In the genomic region with DNA sequence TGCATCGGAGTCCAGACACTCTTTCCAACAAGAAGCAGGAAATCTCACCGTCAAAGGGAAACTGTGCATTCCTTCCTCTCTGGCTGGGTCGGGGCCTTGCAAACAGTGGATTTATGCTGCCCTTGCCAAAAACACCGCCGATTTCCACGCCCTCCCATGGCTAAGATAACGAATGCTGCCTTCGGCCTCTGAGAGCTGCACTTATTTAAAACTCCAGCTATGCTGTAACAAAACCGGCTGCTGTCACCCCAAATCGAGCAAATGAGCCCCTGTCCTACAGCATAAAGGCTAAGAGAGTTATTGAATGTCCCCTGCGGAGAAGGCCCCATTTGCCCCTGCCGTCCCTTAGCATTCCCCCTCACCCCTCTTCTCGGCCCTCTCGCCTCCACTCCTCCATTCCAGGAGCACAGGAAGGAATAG, we compare ENCODE assay signal across 13 cellular contexts.
DNase-seq lines count a peak whose midpoint lies in the region; TF ChIP-seq lines count a peak whose summit lies in the region.
"Had no signal": no experiment of that assay in that cellular context is flagged by ENCODE, and none has a peak within 500 bp of the region (broad histone marks: within the 10 kb centered on the region; RNA-seq: fewer than 3 reads in every experiment).

No MANE protein-coding gene starts in this region.

- no peak overlapping the region for H3K27ac Mint-ChIP-seq in endodermal cell

- no peak overlapping the region for H4K5ac ChIP-seq in mesendoderm (ENCODE audit: low read length)

- DNase-seq in NOMO-1 treated with DMSO at 0.1 percent for 48 hours (lab: John Stamatoyannopoulos, UW; ENCODE audit: unreplicated experiment) (peak; percentile 41), endodermal cell (peak; percentile 60), mesendoderm (peak; percentile 39), thyroid gland (peak; percentile 57 to 71), caudate nucleus (lab: John Stamatoyannopoulos, UW) (no peak), NCI-H526 treated with DMSO at 0.1 percent for 48 hours (lab: John Stamatoyannopoulos, UW) (no peak), middle frontal gyrus (ENCODE audit: extremely low spot score, low spot score) (no peak), GM10266 (ENCODE audit: extremely low spot score) (no peak)
- DNase-seq: activated CD4-positive, CD25-positive, alpha-beta regulatory T cell treated with anti-CD3 and anti-CD28 coated beads, Interleukin-2, amount 50 U/mL, for 72 hours; activated effector memory CD4-positive, alpha-beta T cell treated with anti-CD3 and anti-CD28 coated beads, Interleukin-2, amount 50 U/mL, for 16 hours; erythroblast; H7; mucosa of descending colon had no signal

- no peaks in the 10 kb centered on the region for H3K79me1 ChIP-seq in mesendoderm (ENCODE audit: low read length)

- H3K18ac ChIP-seq in mesendoderm (ENCODE audit: low read length), result no peak overlapping the region

- H2BK15ac ChIP-seq in mesendoderm (replicated peaks; ENCODE audit: low read depth), result no peak overlapping the region

- no peaks in the 10 kb centered on the region for H3K36me3 Mint-ChIP-seq in endodermal cell (ENCODE audit: low read depth)

- no peak overlapping the region for H2BK120ac ChIP-seq in mesendoderm (ENCODE audit: low read depth, low read length)

- H3K9ac ChIP-seq in endodermal cell (ENCODE audit: extremely low read depth, low read length, poor library complexity, severe bottlenecking), result no peak overlapping the region
- H3K9ac ChIP-seq in mesendoderm (ENCODE audit: low read length), result peak overlapping the region; percentile 22

- peak overlapping the region; percentile 19 for H3K4me3 Mint-ChIP-seq in endodermal cell

- H2AK5ac ChIP-seq in mesendoderm (ENCODE audit: low read length), result no peak overlapping the region

- H3K27ac ChIP-seq in endodermal cell (ENCODE audit: low read depth, low read length), result peak overlapping the region; percentile 71
- no peak overlapping the region for H3K27ac ChIP-seq in mesendoderm (ENCODE audit: low read depth, low read length)
- no peak overlapping the region for H3K27ac ChIP-seq in thyroid gland
- H3K27ac ChIP-seq in caudate nucleus (ENCODE audit: low read depth, low read length), result no peak overlapping the region

- H3K4ac ChIP-seq in mesendoderm (ENCODE audit: low read depth, low read length), result no peak overlapping the region

- no peak overlapping the region for H2BK5ac ChIP-seq in mesendoderm (ENCODE audit: low read length)

- H3K36me3 ChIP-seq in endodermal cell (ENCODE audit: control insufficient read depth, insufficient read depth, low read length) (no peaks in the 10 kb centered on the region), mesendoderm (ENCODE audit: control insufficient read depth, insufficient read depth, low read length) (no peaks in the 10 kb centered on the region), thyroid gland (no peaks in the 10 kb centered on the region)

- no peaks in the 10 kb centered on the region for H3K4me1 ChIP-seq in endodermal cell (ENCODE audit: control insufficient read depth, insufficient read depth, low read length)
- H3K4me1 ChIP-seq in mesendoderm (ENCODE audit: control insufficient read depth, low read depth, low read length), result no peaks in the 10 kb centered on the region
- H3K4me1 ChIP-seq in thyroid gland, result peaks cover 4 to 15% of the 10 kb centered on the region in 2 donors

- intact Hi-C loops in thyroid gland (cut with DNase I), result no loop called here

- no peak overlapping the region for H4K8ac ChIP-seq in mesendoderm (ENCODE audit: low read depth, low read length)

- peaks cover 59% of the 10 kb centered on the region for H3K27me3 Mint-ChIP-seq in endodermal cell (ENCODE audit: insufficient read depth)

- TF ChIP-seq POLR2A in thyroid gland (IDR thresholded peaks at IDR 0.05), result no peak

- peak overlapping the region; percentile 37 for H3K56ac ChIP-seq in mesendoderm (ENCODE audit: low read length)

- no peaks in the 10 kb centered on the region for H3K9me3 ChIP-seq in endodermal cell (ENCODE audit: control insufficient read depth, low read length)
- no peaks in the 10 kb centered on the region for H3K9me3 ChIP-seq in thyroid gland
- H3K9me3 ChIP-seq: mucosa of descending colon had no signal

- H3K4me3 ChIP-seq in endodermal cell (ENCODE audit: low read length) (no peak overlapping the region), mesendoderm (ENCODE audit: low read length) (no peak overlapping the region), thyroid gland (replicated peaks in 1 of 3) (no peak overlapping the region)
- H3K4me3 ChIP-seq: mucosa of descending colon had no signal

- H3K4me1 Mint-ChIP-seq in endodermal cell, result peaks cover 28% of the 10 kb centered on the region

- peaks cover 39% of the 10 kb centered on the region for H3K27me3 ChIP-seq in endodermal cell (ENCODE audit: control insufficient read depth, insufficient read depth, low read length, poor library complexity, severe bottlenecking)
- H3K27me3 ChIP-seq in mesendoderm (ENCODE audit: insufficient read depth, low read length, poor library complexity), result peaks cover 17% of the 10 kb centered on the region
- no peaks in the 10 kb centered on the region for H3K27me3 ChIP-seq in thyroid gland

- 5 to 36% methylated on average over 4 to 14 of the region's 14 CpGs for WGBS in endodermal cell (ENCODE audit: insufficient coverage in 1 of 2, insufficient read length in 1 of 2), 2 experiments
- no CpG with 5 or more reads among the region's 14 CpGs for WGBS in mesendoderm (ENCODE audit: extremely low coverage, insufficient coverage, low lambda C conversion rate)
- 12 to 15% methylated on average over 14 of the region's 14 CpGs for WGBS in thyroid gland, 2 donors

- peak overlapping the region; percentile 30 for H3K4me2 ChIP-seq in mesendoderm (ENCODE audit: low read length)

- TF ChIP-seq CTCF in endodermal cell (conservative IDR thresholded peaks at IDR 0.05) (no peak), thyroid gland (IDR thresholded peaks at IDR 0.05) (no peak), GM10266 (IDR thresholded peaks at IDR 0.05; ENCODE audit: control insufficient read depth, insufficient read depth, low read depth, missing control alignments) (no peak)

- H3K79me2 ChIP-seq in mesendoderm (ENCODE audit: control insufficient read depth, insufficient read depth, low read length), result no peaks in the 10 kb centered on the region

- H3K23ac ChIP-seq in mesendoderm (ENCODE audit: low read length), result no peak overlapping the region

- H3K9me3 Mint-ChIP-seq in endodermal cell, result no peaks in the 10 kb centered on the region

Comparison
In these comparisons a context has a peak if more than half of its experiments do, and no peak if none do; other contexts are left out.
1. DNase-seq: peak in NOMO-1 treated with DMSO at 0.1 percent for 48 hours (single experiment), endodermal cell (single experiment), mesendoderm (single experiment) and thyroid gland (2 of 2); none in caudate nucleus (0 of 61), NCI-H526 treated with DMSO at 0.1 percent for 48 hours (single experiment), middle frontal gyrus (single experiment) and GM10266 (single experiment).